In the genomic region with DNA sequence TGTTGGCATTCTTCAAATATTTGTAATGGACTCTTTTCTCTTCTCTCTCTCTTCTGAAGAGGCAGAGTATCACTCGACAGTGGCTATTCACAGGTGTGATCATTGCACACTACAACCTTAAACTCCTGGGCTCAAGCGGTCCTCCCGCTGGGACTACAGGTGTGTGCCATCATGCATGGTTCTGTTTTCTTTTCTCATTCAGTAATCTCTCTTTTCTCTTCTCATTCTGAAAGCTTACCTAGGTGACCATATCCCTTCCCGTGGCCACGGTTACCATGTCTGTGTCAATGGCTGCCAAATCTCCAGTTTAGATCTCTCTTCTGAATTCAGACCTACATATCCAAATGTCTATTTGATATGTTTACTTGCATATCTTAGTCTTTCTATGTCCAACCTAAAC, we compare ENCODE assay signal across 18 cellular contexts.
"Had no signal": no experiment of that assay in that cellular context is flagged by ENCODE, and none has a peak within 500 bp of the region (broad histone marks: within the 10 kb centered on the region; RNA-seq: fewer than 3 reads in every experiment).

No MANE protein-coding gene starts in this region.

- FAIRE-seq: endothelial cell of umbilical vein had no signal

- H3K9me3 ChIP-seq: esophagus squamous epithelium, left ventricle myocardium inferior, sigmoid colon, tibial artery had no signal

- H3K4me3 ChIP-seq: cardiac muscle cell, esophagus squamous epithelium, left ventricle myocardium inferior, sigmoid colon, tibial artery had no signal

- H3K27me3 ChIP-seq: cardiac muscle cell, esophagus squamous epithelium, sigmoid colon had no signal

- DNase-seq: activated CD4-positive, alpha-beta T cell treated with anti-CD3 and anti-CD28 coated beads for 1 hour; activated naive CD8-positive, alpha-beta T cell treated with anti-CD3 and anti-CD28 coated beads for 36 hours; amygdala; effector memory CD4-positive, alpha-beta T cell; esophagus squamous epithelium; immature natural killer cell; kidney glomerular epithelial cell; left ventricle myocardium inferior; mammary epithelial cell; midbrain; occipital lobe; posterior cingulate gyrus; sigmoid colon; stimulated activated naive CD4-positive, alpha-beta T cell treated with Interleukin-2 at 50 U/mL for 16 hours; tibial artery; WERI-Rb-1 had no signal

- H3K36me3 ChIP-seq: cardiac muscle cell, esophagus squamous epithelium, left ventricle myocardium inferior, sigmoid colon, tibial artery, WERI-Rb-1 had no signal

- H3K27ac ChIP-seq: cardiac muscle cell, esophagus squamous epithelium, left ventricle myocardium inferior, sigmoid colon, tibial artery, WERI-Rb-1 had no signal

- H3K4me1 ChIP-seq: esophagus squamous epithelium, left ventricle myocardium inferior, sigmoid colon, tibial artery had no signal
